In genomic region chr3:15800327-15800726, GRCh38 we compare ENCODE assay signal across 16 cellular contexts. TPM values are rescaled to one million over a fixed set of nuclear protein-coding genes. Genes with fewer than 3 reads are reported as not detected.
DNase-seq lines count a peak whose midpoint lies in the region; ATAC-seq and TF ChIP-seq lines count a peak whose summit lies in the region.
"Had no signal": no experiment of that assay in that cellular context is flagged by ENCODE, and none has a peak within 500 bp of the region (broad histone marks: within the 10 kb centered on the region; RNA-seq: fewer than 3 reads in every experiment).

No MANE protein-coding gene starts in this region.

- peaks cover 76% of the 10 kb centered on the region for H3K4me1 Mint-ChIP-seq in activated naive CD8-positive, alpha-beta T cell treated with anti-CD3 and anti-CD28 coated beads for 36 hours

- peaks cover 4% of the 10 kb centered on the region for H3K9me3 Mint-ChIP-seq in activated naive CD8-positive, alpha-beta T cell treated with anti-CD3 and anti-CD28 coated beads for 36 hours
- H3K9me3 Mint-ChIP-seq: activated naive CD4-positive, alpha-beta T cell treated with anti-CD3 and anti-CD28 coated beads for 36 hours had no signal

- H3K9me3 ChIP-seq in BLaER1 treated with 17β-estradiol and CSF1 and Interleukin-3, amounts not matched to agents 10 nM and 100 nM (replicated peaks in 1 of 11): peaks cover 0 to 10% (median 0%) of the 10 kb centered on the region in 11 experiments; a peak in 6 of 22 replicates
- H3K9me3 ChIP-seq in HEK293 (ENCODE audit: control insufficient read depth, insufficient read depth, low read depth, low read length) (no peaks in the 10 kb centered on the region), mesenchymal stem cell (ENCODE audit: control insufficient read depth, low read length) (no peaks in the 10 kb centered on the region)

- H4K91ac ChIP-seq in mesenchymal stem cell (ENCODE audit: low read length): no peak overlapping the region

- POLR2A ChIA-PET in HEK293 (lab: Yijun Ruan, JAX): no interaction called here

- no peak for TF ChIP-seq CTCF in HEK293 (tag by site-specific recombination; IDR thresholded peaks at IDR 0.05)

- H3K36me3 ChIP-seq in BLaER1 treated with 17β-estradiol and CSF1 and Interleukin-3, amounts not matched to agents 10 nM and 100 nM: no peaks in the 10 kb centered on the region; a peak in 1 of 22 replicates
- H3K36me3 ChIP-seq in HEK293 (ENCODE audit: control insufficient read depth in 2 of 2, insufficient read depth in 1 of 2, low read length in 2 of 2) (no peaks in the 10 kb centered on the region), mesenchymal stem cell (ENCODE audit: control insufficient read depth in 1 of 2, insufficient read depth in 2 of 2, low read depth in 1 of 2, low read length in 2 of 2) (no peaks in the 10 kb centered on the region)

- H3K9ac ChIP-seq in BLaER1 treated with 17β-estradiol and CSF1 and Interleukin-3, amounts not matched to agents 10 nM and 100 nM: peak overlapping the region in 4 of 11 experiments; percentile 32 to 53 (median 41); a peak in 6 of 22 replicates
- H3K9ac ChIP-seq in mesenchymal stem cell (ENCODE audit: low read length): peak overlapping the region; percentile 18

- no peak overlapping the region for H2AK5ac ChIP-seq in mesenchymal stem cell (ENCODE audit: low read length, severe bottlenecking)

- no peak overlapping the region for H3K18ac ChIP-seq in mesenchymal stem cell (ENCODE audit: low read depth in 1 of 2, low read length in 2 of 2)

- no peak overlapping the region for H3K4ac ChIP-seq in mesenchymal stem cell (ENCODE audit: low read depth in 1 of 2, low read length in 2 of 2)

- H2BK5ac ChIP-seq in mesenchymal stem cell (ENCODE audit: low read depth, low read length, poor library complexity, severe bottlenecking): no peak overlapping the region

- CTCF ChIA-PET in HEK293 (lab: Yijun Ruan, JAX): interaction anchor here (1.0 to 3.6 kb wide), 4 partner anchors 11 to 378 kb away, joined by 3 to 16 read pairs (median 4); no protein-coding TSS in a partner anchor

- H3K27ac Mint-ChIP-seq in activated naive CD8-positive, alpha-beta T cell treated with anti-CD3 and anti-CD28 coated beads for 36 hours: peak overlapping the region; percentile 7
- H3K27ac Mint-ChIP-seq: activated naive CD4-positive, alpha-beta T cell treated with anti-CD3 and anti-CD28 coated beads for 36 hours had no signal

- no peak overlapping the region for H4K8ac ChIP-seq in mesenchymal stem cell (ENCODE audit: low read length)

- peak overlapping the region; percentile 2 to 78 (median 51); a peak in 19 of 22 replicates for H3K4me2 ChIP-seq in BLaER1 treated with 17β-estradiol and CSF1 and Interleukin-3, amounts not matched to agents 10 nM and 100 nM
- no peak overlapping the region for H3K4me2 ChIP-seq in mesenchymal stem cell (ENCODE audit: low read length, poor library complexity, severe bottlenecking)

- H2BK120ac ChIP-seq in mesenchymal stem cell (ENCODE audit: low read depth, low read length): no peak overlapping the region

- H3K23ac ChIP-seq in mesenchymal stem cell (ENCODE audit: low read length in 2 of 2): no peak overlapping the region

- H3K79me1 ChIP-seq in mesenchymal stem cell (replicated peaks; ENCODE audit: low read length, poor library complexity, severe bottlenecking): no peaks in the 10 kb centered on the region

- H4K20me1 ChIP-seq in BLaER1 treated with 17β-estradiol and CSF1 and Interleukin-3, amounts not matched to agents 10 nM and 100 nM: no peaks in the 10 kb centered on the region

- H2BK15ac ChIP-seq in mesenchymal stem cell (ENCODE audit: low read depth, poor library complexity, severe bottlenecking): no peak overlapping the region

- H3K27me3 ChIP-seq in BLaER1 treated with 17β-estradiol and CSF1 and Interleukin-3, amounts not matched to agents 10 nM and 100 nM: no peaks in the 10 kb centered on the region
- no peaks in the 10 kb centered on the region for H3K27me3 ChIP-seq in mesenchymal stem cell (ENCODE audit: control insufficient read depth in 1 of 2, insufficient read depth in 1 of 2, low read length in 2 of 2)
- H3K27me3 ChIP-seq: foreskin keratinocyte had no signal

- no peak overlapping the region for H3K4me3 Mint-ChIP-seq in activated naive CD8-positive, alpha-beta T cell treated with anti-CD3 and anti-CD28 coated beads for 36 hours
- H3K4me3 Mint-ChIP-seq: activated naive CD4-positive, alpha-beta T cell treated with anti-CD3 and anti-CD28 coated beads for 36 hours had no signal

- ATAC-seq in GM19397 (IDR thresholded peaks at IDR 0.05; ENCODE audit: unreplicated experiment): no peak
- no peak for ATAC-seq in GM21786 (IDR thresholded peaks at IDR 0.05; ENCODE audit: unreplicated experiment)
- ATAC-seq: foreskin keratinocyte had no signal

- H3K27ac ChIP-seq in BLaER1 treated with 17β-estradiol and CSF1 and Interleukin-3, amounts not matched to agents 10 nM and 100 nM: peak overlapping the region; percentile 24 to 98 (median 56); a peak in 18 of 22 replicates
- H3K27ac ChIP-seq in HEK293 (ENCODE audit: extremely low read depth, low read depth, low read length) (no peak overlapping the region), mesenchymal stem cell (ENCODE audit: low read length, poor library complexity, severe bottlenecking) (no peak overlapping the region)
- H3K27ac ChIP-seq: foreskin keratinocyte had no signal

- no peak for DNase-seq in activated naive CD8-positive, alpha-beta T cell treated with anti-CD3 and anti-CD28 coated beads for 36 hours
- DNase-seq in mesenchymal stem cell (peak; percentile 33), T1000 (lab: John Stamatoyannopoulos, UW) (no peak)
- DNase-seq in stimulated activated CD4-positive, alpha-beta T cell treated with anti-CD3 and anti-CD28 coated beads, Interleukin-4, amount 100 ng/mL, for 24 hours: no peak
- DNase-seq: activated CD4-positive, alpha-beta T cell treated with anti-CD3 and anti-CD28 coated beads for 1 hour; activated naive CD4-positive, alpha-beta T cell treated with anti-CD3 and anti-CD28 coated beads for 36 hours; cortex of kidney; foreskin keratinocyte; nucleus accumbens; SHP77 treated with DMSO at 0.1 percent for 48 hours; stimulated activated CD4-positive, alpha-beta T cell treated with anti-CD3 and anti-CD28 coated beads, Interleukin-15, amount 100 ng/mL, for 24 hours; stimulated activated CD8-positive, alpha-beta memory T cell treated with anti-CD3 and anti-CD28 coated beads, Interleukin-4, amount 100 ng/mL, for 48 hours had no signal

- H3K4me3 ChIP-seq in BLaER1 treated with 17β-estradiol and CSF1 and Interleukin-3, amounts not matched to agents 10 nM and 100 nM: no peak overlapping the region
- H3K4me3 ChIP-seq in HEK293 (ENCODE audit: low read depth, low read length) (no peak overlapping the region), mesenchymal stem cell (ENCODE audit: insufficient read depth in 1 of 2, low read depth in 1 of 2, low read length in 2 of 2) (no peak overlapping the region)

- no peak overlapping the region for H3K14ac ChIP-seq in mesenchymal stem cell (ENCODE audit: low read length in 2 of 2)

- H3K36me3 Mint-ChIP-seq in activated naive CD8-positive, alpha-beta T cell treated with anti-CD3 and anti-CD28 coated beads for 36 hours: peaks cover 11% of the 10 kb centered on the region

- H2BK12ac ChIP-seq in mesenchymal stem cell (ENCODE audit: low read length in 2 of 2): no peak overlapping the region

- peaks cover 34 to 78% (median 61%) of the 10 kb centered on the region in 10 experiments for H3K4me1 ChIP-seq in BLaER1 treated with 17β-estradiol and CSF1 and Interleukin-3, amounts not matched to agents 10 nM and 100 nM
- H3K4me1 ChIP-seq in HEK293 (ENCODE audit: control insufficient read depth, insufficient read depth, low read length) (peaks cover 27% of the 10 kb centered on the region), mesenchymal stem cell (ENCODE audit: control insufficient read depth, insufficient read depth, low read depth, low read length) (no peaks in the 10 kb centered on the region)

- no peaks in the 10 kb centered on the region for H3K27me3 Mint-ChIP-seq in activated naive CD8-positive, alpha-beta T cell treated with anti-CD3 and anti-CD28 coated beads for 36 hours

- no peak overlapping the region for H2AFZ ChIP-seq in mesenchymal stem cell (ENCODE audit: low read depth, low read length)

TF ChIP-seq in HEK293, 187 proteins besides CTCF, POLR2A, EP300 and RAD21 (continues in another document):
- TF ChIP-seq, protein P1, sequence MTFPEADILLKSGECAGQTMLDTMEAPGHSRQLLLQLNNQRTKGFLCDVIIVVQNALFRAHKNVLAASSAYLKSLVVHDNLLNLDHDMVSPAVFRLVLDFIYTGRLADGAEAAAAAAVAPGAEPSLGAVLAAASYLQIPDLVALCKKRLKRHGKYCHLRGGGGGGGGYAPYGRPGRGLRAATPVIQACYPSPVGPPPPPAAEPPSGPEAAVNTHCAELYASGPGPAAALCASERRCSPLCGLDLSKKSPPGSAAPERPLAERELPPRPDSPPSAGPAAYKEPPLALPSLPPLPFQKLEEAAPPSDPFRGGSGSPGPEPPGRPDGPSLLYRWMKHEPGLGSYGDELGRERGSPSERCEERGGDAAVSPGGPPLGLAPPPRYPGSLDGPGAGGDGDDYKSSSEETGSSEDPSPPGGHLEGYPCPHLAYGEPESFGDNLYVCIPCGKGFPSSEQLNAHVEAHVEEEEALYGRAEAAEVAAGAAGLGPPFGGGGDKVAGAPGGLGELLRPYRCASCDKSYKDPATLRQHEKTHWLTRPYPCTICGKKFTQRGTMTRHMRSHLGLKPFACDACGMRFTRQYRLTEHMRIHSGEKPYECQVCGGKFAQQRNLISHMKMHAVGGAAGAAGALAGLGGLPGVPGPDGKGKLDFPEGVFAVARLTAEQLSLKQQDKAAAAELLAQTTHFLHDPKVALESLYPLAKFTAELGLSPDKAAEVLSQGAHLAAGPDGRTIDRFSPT (tag by site-specific recombination; IDR thresholded peaks at IDR 0.05): 0 out of 2 replicates have a peak, but pooled peaks have one; percentile 20
- TF ChIP-seq MZF1 (tag by site-specific recombination; IDR thresholded peaks at IDR 0.05; ENCODE audit: borderline replicate concordance): peak; percentile 64; the same call in 1 of the 2 replicates

RNA-seq across cellular contexts. Expression of gene ANKRD28, which starts 2.5 kb away (rescaled TPM):
- total RNA-seq in activated naive CD8-positive, alpha-beta T cell treated with anti-CD3 and anti-CD28 coated beads for 36 hours: 10 to 100 TPM; 31.2 to 33.1 TPM
- polyA plus RNA-seq in mesenchymal stem cell (2013, experiment 1 of 2): 38.8 TPM
- polyA plus RNA-seq in mesenchymal stem cell (2013, experiment 2 of 2): 42.1 TPM

Comparison
In these comparisons a context has a peak if more than half of its experiments do, and no peak if none do; other contexts are left out.
1. H3K27ac ChIP-seq: peak in BLaER1 treated with 17β-estradiol and CSF1 and Interleukin-3, amounts not matched to agents 10 nM and 100 nM (11 of 11); none in HEK293 (single experiment) and mesenchymal stem cell (single experiment).